ENCODE assay signal across 31 cellular contexts in genomic region chr11:5698281-5698680, GRCh38. TPM values are rescaled to one million over a fixed set of nuclear protein-coding genes. Genes with fewer than 3 reads are reported as not detected.
DNase-seq lines count a peak whose midpoint lies in the region; ATAC-seq, FAIRE-seq and TF ChIP-seq lines count a peak whose summit lies in the region.
"Had no signal": no experiment of that assay in that cellular context is flagged by ENCODE, and none has a peak within 500 bp of the region (broad histone marks: within the 10 kb centered on the region; RNA-seq: fewer than 3 reads in every experiment).

No MANE protein-coding gene starts in this region.

- H3K4me3 Mint-ChIP-seq in activated naive CD4-positive, alpha-beta T cell treated with anti-CD3 and anti-CD28 coated beads, Interleukin-2, amount 50 U/mL, for 24 hours = no peak overlapping the region
- H3K4me3 Mint-ChIP-seq in activated B cell treated with CpG ODN at 0.5 μM for 24 hours = no peak overlapping the region
- H3K4me3 Mint-ChIP-seq in effector memory CD8-positive, alpha-beta T cell = no peak overlapping the region
- H3K4me3 Mint-ChIP-seq: activated CD4-positive, alpha-beta T cell treated with anti-CD3 and anti-CD28 coated beads for 36 hours; activated T-cell treated with anti-CD3 and anti-CD28 coated beads, Interleukin-2, amount 50 U/mL, for 4 hours; T-helper 2 cell treated with Interferon-gamma antibody and Interleukin-4, amounts not matched to agents 5 μg/mL and 100 μg/mL, for 36 hours had no signal

- no peak for DNase-seq in activated naive CD4-positive, alpha-beta T cell (lab: John Stamatoyannopoulos, UW)
- DNase-seq in activated B cell treated with CpG ODN at 0.5 μM for 24 hours (no peak), GM19239 (ENCODE audit: insufficient read length, low spot score) (no peak), HUDEP-2 (lab: John Stamatoyannopoulos, UW; ENCODE audit: unreplicated experiment in 76 of 76) (no peak)
- no peak for DNase-seq in effector memory CD8-positive, alpha-beta T cell
- DNase-seq: activated CD4-positive, alpha-beta T cell treated with anti-CD3 and anti-CD28 coated beads for 36 hours; activated naive CD4-positive, alpha-beta T cell treated with anti-CD3 and anti-CD28 coated beads, Interleukin-2, amount 50 U/mL, for 16 hours; activated T-cell treated with anti-CD3 and anti-CD28 coated beads, Interleukin-2, amount 50 U/mL, for 4 hours; AML-193; effector memory CD4-positive, alpha-beta T cell; erythroblast; hypothalamus; left colon; NCI-H1436; NCI-H2081 treated with DMSO at 0.1 percent for 48 hours; NCI-H345; Peyer's patch; SHP77; small intestine; stimulated activated naive CD8-positive, alpha-beta T cell treated with anti-CD3 and anti-CD28 coated beads, Interleukin-15, Interleukin-2, amounts not matched to agents 100 U/mL and 50 U/mL, for 24 hours had no signal

- TF ChIP-seq CTCF in activated B cell treated with CpG ODN at 0.5 μM for 24 hours (IDR thresholded peaks at IDR 0.05) = no peak

- CTCF ChIA-PET in activated B cell treated with CpG ODN at 0.5 μM for 24 hours (lab: Charles Lee) = no interaction called here

- ATAC-seq in activated B cell treated with CpG ODN at 0.5 μM for 24 hours (ENCODE audit: low read depth) = no peak
- ATAC-seq in effector memory CD8-positive, alpha-beta T cell (replicated peaks) = no peak
- no peak for ATAC-seq in HG03460 (IDR thresholded peaks at IDR 0.05; ENCODE audit: unreplicated experiment)
- ATAC-seq: activated CD4-positive, alpha-beta T cell treated with anti-CD3 and anti-CD28 coated beads for 36 hours; activated T-cell treated with anti-CD3 and anti-CD28 coated beads, Interleukin-2, amount 50 U/mL, for 4 hours; HCT116; left colon; stimulated activated naive CD8-positive, alpha-beta T cell treated with anti-CD3 and anti-CD28 coated beads, Interleukin-15, Interleukin-2, amounts not matched to agents 100 U/mL and 50 U/mL, for 24 hours had no signal

- peaks cover 84% of the 10 kb centered on the region for H3K4me1 Mint-ChIP-seq in activated naive CD4-positive, alpha-beta T cell treated with anti-CD3 and anti-CD28 coated beads, Interleukin-2, amount 50 U/mL, for 24 hours
- peaks cover 74% of the 10 kb centered on the region for H3K4me1 Mint-ChIP-seq in activated B cell treated with CpG ODN at 0.5 μM for 24 hours
- H3K4me1 Mint-ChIP-seq in effector memory CD8-positive, alpha-beta T cell (ENCODE audit: low read depth in 2 of 2) = peaks cover 30 to 60% of the 10 kb centered on the region in 2 donors

- FAIRE-seq in GM19239 (lab: Jason Lieb, UNC) = no peak
- FAIRE-seq: small intestine had no signal

- H3K36me3 Mint-ChIP-seq in activated naive CD4-positive, alpha-beta T cell treated with anti-CD3 and anti-CD28 coated beads, Interleukin-2, amount 50 U/mL, for 24 hours = peaks cover 18% of the 10 kb centered on the region
- H3K36me3 Mint-ChIP-seq in activated B cell treated with CpG ODN at 0.5 μM for 24 hours (ENCODE audit: low read depth) = peaks cover 84% of the 10 kb centered on the region
- peaks cover 89% of the 10 kb centered on the region for H3K36me3 Mint-ChIP-seq in effector memory CD8-positive, alpha-beta T cell (ENCODE audit: insufficient read depth)

- POLR2A ChIA-PET in activated B cell treated with CpG ODN at 0.5 μM for 24 hours (lab: Charles Lee) = interaction anchor here (1.5 kb wide), 1 partner anchor 9 kb away, joined by 5 read pairs; the partner anchor contains the start of gene TRIM22

- H3K27ac Mint-ChIP-seq in activated naive CD4-positive, alpha-beta T cell treated with anti-CD3 and anti-CD28 coated beads, Interleukin-2, amount 50 U/mL, for 24 hours = peak overlapping the region; percentile 76
- H3K27ac Mint-ChIP-seq in activated B cell treated with CpG ODN at 0.5 μM for 24 hours = peak overlapping the region; percentile 12
- H3K27ac Mint-ChIP-seq in effector memory CD8-positive, alpha-beta T cell = peak overlapping the region; percentile 74 to 83
- H3K27ac Mint-ChIP-seq: activated CD4-positive, alpha-beta T cell treated with anti-CD3 and anti-CD28 coated beads for 36 hours; T-helper 2 cell treated with Interferon-gamma antibody and Interleukin-4, amounts not matched to agents 5 μg/mL and 100 μg/mL, for 36 hours had no signal

- intact Hi-C loops in activated B cell treated with CpG ODN at 0.5 μM for 24 hours (cut with micrococcal nuclease) = loop anchor here (10.0 kb wide), 1 partner anchor 1093 kb away; the partner anchor contains the start of gene TRIM68

- no peaks in the 10 kb centered on the region for H3K27me3 Mint-ChIP-seq in activated naive CD4-positive, alpha-beta T cell treated with anti-CD3 and anti-CD28 coated beads, Interleukin-2, amount 50 U/mL, for 24 hours
- H3K27me3 Mint-ChIP-seq in activated B cell treated with CpG ODN at 0.5 μM for 24 hours = no peaks in the 10 kb centered on the region
- no peaks in the 10 kb centered on the region for H3K27me3 Mint-ChIP-seq in effector memory CD8-positive, alpha-beta T cell
- H3K27me3 Mint-ChIP-seq: activated CD4-positive, alpha-beta T cell treated with anti-CD3 and anti-CD28 coated beads for 36 hours had no signal

- H3K9me3 Mint-ChIP-seq in activated naive CD4-positive, alpha-beta T cell treated with anti-CD3 and anti-CD28 coated beads, Interleukin-2, amount 50 U/mL, for 24 hours = no peaks in the 10 kb centered on the region
- no peaks in the 10 kb centered on the region for H3K9me3 Mint-ChIP-seq in activated B cell treated with CpG ODN at 0.5 μM for 24 hours
- H3K9me3 Mint-ChIP-seq in effector memory CD8-positive, alpha-beta T cell = no peaks in the 10 kb centered on the region
- H3K9me3 Mint-ChIP-seq: activated T-cell treated with anti-CD3 and anti-CD28 coated beads, Interleukin-2, amount 50 U/mL, for 4 hours; T-helper 2 cell treated with Interferon-gamma antibody and Interleukin-4, amounts not matched to agents 5 μg/mL and 100 μg/mL, for 36 hours had no signal

RNA-seq across cellular contexts. Expression of gene TRIM22, which starts 8.7 kb away (rescaled TPM):
- 244 and 255 TPM in 2 replicates for total RNA-seq in activated B cell treated with CpG ODN at 0.5 μM for 24 hours
- total RNA-seq: A673 had no signal

RNA-seq across cellular contexts. Expression of gene TRIM5, which starts 13.4 kb away (rescaled TPM):
- total RNA-seq in activated B cell treated with CpG ODN at 0.5 μM for 24 hours = 34.3 and 36.3 TPM in 2 replicates

RNA-seq across cellular contexts. Expression of gene OR56B1, which starts 38.0 kb away (rescaled TPM):
- total RNA-seq in activated B cell treated with CpG ODN at 0.5 μM for 24 hours = 0.64 and 0.84 TPM in 2 replicates
- total RNA-seq: A673; activated CD8-positive, alpha-beta memory T cell treated with anti-CD3 and anti-CD28 coated beads for 36 hours; activated T-cell treated with anti-CD3 and anti-CD28 coated beads, Interleukin-2, amount 50 U/mL, for 4 hours; ascending aorta; glomerular endothelial cell; left colon; LHCN-M2; Peyer's patch had no signal

RNA-seq across cellular contexts. Expression of gene OR52N4, which starts 55.8 kb away (rescaled TPM):
- total RNA-seq in activated B cell treated with CpG ODN at 0.5 μM for 24 hours = 1.1 and 2.2 TPM in 2 replicates
- total RNA-seq: A673; activated T-cell treated with anti-CD3 and anti-CD28 coated beads, Interleukin-2, amount 50 U/mL, for 4 hours; ascending aorta; glomerular endothelial cell; left colon; LHCN-M2; Peyer's patch; thoracic aorta; urinary bladder had no signal

Comparison
In these comparisons a context has a peak if more than half of its experiments do, and no peak if none do; other contexts are left out.
1. H3K27ac Mint-ChIP-seq: peak in every context shown above with its lines; median percentile 78 in effector memory CD8-positive, alpha-beta T cell; 76 in activated naive CD4-positive, alpha-beta T cell treated with anti-CD3 and anti-CD28 coated beads, Interleukin-2, amount 50 U/mL, for 24 hours; 12 in activated B cell treated with CpG ODN at 0.5 μM for 24 hours.